ENCODE assay signal across 8 cellular contexts in the genomic region with DNA sequence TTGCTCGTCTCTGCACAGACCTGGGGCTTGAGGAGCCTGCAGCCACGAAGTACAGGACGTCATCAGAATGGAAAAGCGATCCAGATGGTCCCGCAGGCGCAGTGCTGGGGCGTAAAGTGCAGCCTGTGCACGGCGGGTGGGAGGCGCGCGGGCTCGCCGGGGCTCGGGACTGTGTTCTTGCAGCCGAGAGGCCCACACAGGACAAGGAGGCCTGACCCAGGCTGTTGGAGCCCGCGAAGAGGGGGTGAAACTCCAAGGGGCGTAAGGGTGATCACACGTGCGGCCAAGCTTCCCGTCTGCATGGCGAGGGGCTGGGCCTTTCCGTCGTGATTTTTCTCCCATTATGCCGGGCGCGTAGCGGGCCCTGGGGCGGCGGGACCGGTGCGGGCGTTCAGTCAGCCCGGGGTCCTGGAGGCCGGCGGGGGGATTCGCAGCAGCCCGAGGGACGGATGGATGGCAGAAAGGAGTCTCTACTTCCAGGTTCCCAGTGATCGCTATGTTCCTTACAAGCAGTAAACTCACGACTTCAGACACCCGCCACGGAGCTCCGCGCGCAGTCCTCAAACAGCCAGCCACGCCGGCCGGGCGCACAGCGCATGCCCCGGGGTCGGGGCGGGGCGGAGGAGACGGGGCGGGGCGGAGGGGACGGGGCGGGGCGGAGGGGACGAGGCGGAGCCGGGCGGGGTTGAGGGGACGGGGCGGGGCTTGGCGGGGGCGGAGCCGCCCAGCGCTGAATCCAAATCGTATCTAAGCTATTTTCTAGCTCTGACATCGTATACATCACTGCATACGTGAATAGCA.
DNase-seq lines count a peak whose midpoint lies in the region; ATAC-seq and TF ChIP-seq lines count a peak whose summit lies in the region.

No MANE protein-coding gene starts in this region.

- CTCF ChIA-PET in A673 (lab: Charles Lee), result no interaction called here
- CTCF ChIA-PET in T-cell (lab: Charles Lee), result interaction anchor here in 1 of 2 donors (0.7 to 1.7 kb wide), 4 partner anchors 38 to 508 kb away, joined by 3 to 10 read pairs (median 6); no protein-coding TSS in a partner anchor

- H3K27me3 Mint-ChIP-seq in T-cell (peaks cover 4 to 12% of the 10 kb centered on the region in 2 donors), progenitor cell of endocrine pancreas (peaks cover 48% of the 10 kb centered on the region), type B pancreatic cell (peaks cover 44% of the 10 kb centered on the region)

- peak overlapping the region; percentile 80 to 87 (median 84) for H3K4me3 Mint-ChIP-seq in T-cell
- H3K4me3 Mint-ChIP-seq in progenitor cell of endocrine pancreas (ENCODE audit: low read depth), result peak overlapping the region; percentile 83
- peak overlapping the region; percentile 92 for H3K4me3 Mint-ChIP-seq in type B pancreatic cell

- peak overlapping the region; percentile 89 for H3K27ac ChIP-seq in A673 (ENCODE audit: low read depth, low read length, poor library complexity, severe bottlenecking)

- BruUV-seq in A673 (replicated peaks; lab: Mats Ljungman, UMichigan), result no TSS peak

- peaks cover 5 to 8% (median 6%) of the 10 kb centered on the region in 3 donors for H3K9me3 Mint-ChIP-seq in T-cell
- H3K9me3 Mint-ChIP-seq in progenitor cell of endocrine pancreas (ENCODE audit: low read depth), result peaks cover 3% of the 10 kb centered on the region
- no peaks in the 10 kb centered on the region for H3K9me3 Mint-ChIP-seq in type B pancreatic cell

- intact Hi-C loops in A673 (cut with micrococcal nuclease; ENCODE audit: unreplicated experiment) (no loop called here), left cardiac atrium (cut with DNase I) (no loop called here)

- peak overlapping the region; percentile 79 for H3K4me3 ChIP-seq in A673 (ENCODE audit: low read depth, low read length, poor library complexity, severe bottlenecking)
- H3K4me3 ChIP-seq in LNCaP clone FGC (ENCODE audit: low read depth, low read length), result peak overlapping the region; percentile 58

- TF ChIP-seq CTCF in A673 (conservative IDR thresholded peaks at IDR 0.05; ENCODE audit: low read depth, low read length), result no peak
- TF ChIP-seq CTCF in LNCaP clone FGC (IDR thresholded peaks at IDR 0.05; ENCODE audit: control insufficient read depth, extremely low read depth, insufficient read depth), result no peak
- no peak for TF ChIP-seq CTCF in progenitor cell of endocrine pancreas (IDR thresholded peaks at IDR 0.05; ENCODE audit: unreplicated experiment)
- no peak for TF ChIP-seq CTCF in type B pancreatic cell (conservative IDR thresholded peaks at IDR 0.05)

- no peaks in the 10 kb centered on the region for H3K4me1 ChIP-seq in A673 (ENCODE audit: insufficient read depth, low read length, poor library complexity, severe bottlenecking)

- POLR2A ChIA-PET in A673 (lab: Charles Lee; ENCODE audit: low non-redundant PET), result no interaction called here
- POLR2A ChIA-PET in T-cell (lab: Charles Lee), result interaction anchor here in 1 of 2 donors (0.6 to 0.7 kb wide), 2 partner anchors 287 to 361 kb away, joined by 3 to 4 read pairs; no protein-coding TSS in a partner anchor

- H3K36me3 ChIP-seq in A673 (ENCODE audit: insufficient read depth, low read length, poor library complexity, severe bottlenecking), result no peaks in the 10 kb centered on the region

- H3K27me3 ChIP-seq in A673 (replicated peaks; ENCODE audit: insufficient read depth, low read depth, low read length, poor library complexity), result no peaks in the 10 kb centered on the region

- DNase-seq in A673 (ENCODE audit: low spot score), result peak; percentile 83
- peak; percentile 31 for DNase-seq in LNCaP clone FGC (ENCODE audit: low read depth)
- peak; percentile 50 to 85 (median 75) for DNase-seq in T-cell
- peak; percentile 83 for DNase-seq in amniotic epithelial cell (ENCODE audit: low read depth)
- DNase-seq in left cardiac atrium, result peak; percentile 88
- peak; percentile 68 for DNase-seq in progenitor cell of endocrine pancreas (ENCODE audit: low spot score, unreplicated experiment)
- DNase-seq in type B pancreatic cell (ENCODE audit: extremely low spot score, unreplicated experiment), result peak; percentile 86

- H3K4me1 Mint-ChIP-seq in T-cell, result peaks cover 35 to 37% (median 37%) of the 10 kb centered on the region in 3 donors
- H3K4me1 Mint-ChIP-seq in progenitor cell of endocrine pancreas (ENCODE audit: low read depth), result peaks cover 15% of the 10 kb centered on the region
- H3K4me1 Mint-ChIP-seq in type B pancreatic cell (ENCODE audit: unreplicated experiment), result peaks cover 12% of the 10 kb centered on the region

- no peaks in the 10 kb centered on the region for H3K9me3 ChIP-seq in A673 (ENCODE audit: low read depth, low read length, poor library complexity, severe bottlenecking)

- H3K27ac Mint-ChIP-seq in T-cell (no peak overlapping the region), progenitor cell of endocrine pancreas (peak overlapping the region; percentile 90), type B pancreatic cell (peak overlapping the region; percentile 72)

- peak; percentile 59 for ATAC-seq in GM18909 (IDR thresholded peaks at IDR 0.05; ENCODE audit: poor library complexity, unreplicated experiment)
- peak; percentile 91 to 98 (median 93) for ATAC-seq in T-cell (replicated peaks in 1 of 4)
- peak; percentile 99 for ATAC-seq in left cardiac atrium

- peaks cover 3% of the 10 kb centered on the region for H3K36me3 Mint-ChIP-seq in T-cell
- peaks cover 11% of the 10 kb centered on the region for H3K36me3 Mint-ChIP-seq in progenitor cell of endocrine pancreas (ENCODE audit: insufficient read depth)
- H3K36me3 Mint-ChIP-seq in type B pancreatic cell, result peaks cover 16% of the 10 kb centered on the region

Comparison
In these comparisons a context has a peak if more than half of its experiments do, and no peak if none do; other contexts are left out.
1. Peak in every context shown above with its lines: DNase-seq, ATAC-seq, H3K4me3 ChIP-seq and H3K27ac ChIP-seq.
2. DNase-seq: peak in every context shown above with its lines; median percentile 88 in left cardiac atrium; 86 in type B pancreatic cell; 83 in A673; 83 in amniotic epithelial cell; 75 in T-cell; 68 in progenitor cell of endocrine pancreas; 31 in LNCaP clone FGC.
3. H3K27ac Mint-ChIP-seq: peak in progenitor cell of endocrine pancreas (single experiment) and type B pancreatic cell (single experiment); none in T-cell (0 of 2).